Comparison of ENCODE assay signal across 1 cellular context in the genomic region with DNA sequence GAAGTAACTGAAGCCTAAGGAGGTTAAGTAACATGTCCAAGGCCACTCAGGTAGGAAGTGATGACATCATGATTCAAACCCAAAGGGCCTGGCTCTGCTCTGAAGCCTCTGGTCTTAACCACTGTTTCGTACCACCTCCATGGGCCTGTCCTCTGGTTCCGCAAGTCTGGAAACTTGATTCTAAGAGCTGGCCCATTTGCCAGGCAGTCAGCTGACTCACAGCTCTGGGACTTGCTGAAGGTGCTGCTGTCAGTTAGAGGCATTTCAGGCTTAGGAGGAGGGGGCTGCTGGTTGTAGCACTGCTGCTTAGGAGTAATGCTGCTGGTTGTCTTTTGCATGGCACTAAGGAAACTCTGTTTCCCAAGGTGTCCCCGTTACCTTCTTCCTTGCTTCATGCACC.
A peak's percentile ranks its signal among the peaks of the same experiment; 100 is the strongest.
TF ChIP-seq lines count a peak whose summit lies in the region.

No MANE protein-coding gene starts in this region.

TF ChIP-seq in HepG2, 621 proteins besides CTCF, POLR2A, EP300 and RAD21:
- TF ChIP-seq EED (CRISPR knock-in tag; IDR thresholded peaks at IDR 0.05): no peak
- TF ChIP-seq CREB1 (IDR thresholded peaks at IDR 0.05): 0 out of 2 replicates have a peak, but pooled peaks have one; percentile 3
- TF ChIP-seq CREB1 (CRISPR knock-in tag; IDR thresholded peaks at IDR 0.05): no peak
- TF ChIP-seq ATF7 (IDR thresholded peaks at IDR 0.05): peak; percentile 61
- no peak for TF ChIP-seq ATF7 (CRISPR knock-in tag; IDR thresholded peaks at IDR 0.05)
- no peak for TF ChIP-seq ZKSCAN5 (CRISPR knock-in tag; IDR thresholded peaks at IDR 0.05)
